In the genomic region with DNA sequence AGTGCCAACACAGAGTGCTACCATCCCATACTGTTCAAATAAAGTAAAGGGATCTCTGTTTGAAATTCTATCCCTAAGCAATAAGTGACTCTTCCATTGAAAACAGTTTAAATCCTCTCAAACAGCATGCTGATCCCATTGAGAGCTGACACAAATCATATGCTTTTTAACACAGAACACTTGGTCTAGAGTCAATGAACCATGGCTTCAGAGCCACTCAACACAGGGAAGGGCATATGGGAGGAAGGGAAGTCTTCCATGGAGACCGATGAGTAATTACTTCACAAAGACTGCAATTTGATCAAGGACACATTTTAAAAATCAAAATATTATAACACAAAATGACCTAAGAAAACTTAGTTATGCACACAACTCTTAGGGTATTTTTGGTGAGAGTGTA, we compare ENCODE assay signal across 20 cellular contexts.
A peak's percentile ranks its signal among the peaks of the same experiment; 100 is the strongest.
DNase-seq lines count a peak whose midpoint lies in the region; ATAC-seq and TF ChIP-seq lines count a peak whose summit lies in the region.
"Had no signal": no experiment of that assay in that cellular context is flagged by ENCODE, and none has a peak within 500 bp of the region (broad histone marks: within the 10 kb centered on the region; RNA-seq: fewer than 3 reads in every experiment).

No MANE protein-coding gene starts in this region.

- no peak overlapping the region for H3K27ac ChIP-seq in WERI-Rb-1
- H3K27ac ChIP-seq: lower lobe of right lung had no signal

- no peaks in the 10 kb centered on the region for H3K9me3 ChIP-seq in WERI-Rb-1 (ENCODE audit: severe bottlenecking)
- H3K9me3 ChIP-seq: lower lobe of right lung had no signal

- DNase-seq in DMS153 treated with DMSO at 0.1 percent for 48 hours (lab: John Stamatoyannopoulos, UW; ENCODE audit: unreplicated experiment) = peak; percentile 30
- DNase-seq in NCI-H146 (lab: John Stamatoyannopoulos, UW) = peak; percentile 55
- DNase-seq in NCI-H446 treated with DMSO at 0.1 percent for 48 hours (lab: John Stamatoyannopoulos, UW) = peak; percentile 67
- DNase-seq in WERI-Rb-1 = peak; percentile 51
- no peak for DNase-seq in amniotic stem cell (lab: John Stamatoyannopoulos, UW)
- no peak for DNase-seq in activated naive CD4-positive, alpha-beta T cell treated with anti-CD3 and anti-CD28 coated beads, Interleukin-2, amount 50 U/mL, for 16 hours
- no peak for DNase-seq in superior temporal gyrus (ENCODE audit: extremely low spot score)
- DNase-seq: ACHN; activated CD8-positive, alpha-beta T cell treated with anti-CD3 and anti-CD28 coated beads, Interleukin-2, amount 10 ng/mL, durations not matched to agents 7 days and 5 days; activated T-cell treated with anti-CD3 and anti-CD28 coated beads, Interleukin-2, amount 50 U/mL, for 24 hours; DND-41; effector CD8-positive, alpha-beta T cell; lower lobe of right lung; PC-3; stimulated activated CD4-positive, alpha-beta T cell treated with anti-CD3 and anti-CD28 coated beads, Interleukin-12 subunit alpha, Interleukin-12 subunit beta, amount 100 ng/mL, for 4 hours; T-helper 17 cell had no signal

- H3K4me3 ChIP-seq in WERI-Rb-1 (ENCODE audit: low read depth, low read length) = no peak overlapping the region
- H3K4me3 ChIP-seq: lower lobe of right lung had no signal

- no peaks in the 10 kb centered on the region for H3K27me3 ChIP-seq in WERI-Rb-1 (ENCODE audit: insufficient read depth, low read depth, severe bottlenecking)

- no peak for ATAC-seq in HG03442 (IDR thresholded peaks at IDR 0.05; ENCODE audit: unreplicated experiment)
- ATAC-seq: activated CD8-positive, alpha-beta T cell treated with anti-CD3 and anti-CD28 coated beads, Interleukin-2, amount 10 ng/mL, durations not matched to agents 7 days and 5 days; HCT116; HepG2; lower lobe of right lung; PC-3; T-helper 17 cell; WTC11 had no signal

- no peak for TF ChIP-seq CTCF in WERI-Rb-1 (IDR thresholded peaks at IDR 0.05; ENCODE audit: low read depth, low read length)

- H3K36me3 ChIP-seq in WERI-Rb-1 = no peaks in the 10 kb centered on the region
- H3K36me3 ChIP-seq: lower lobe of right lung had no signal

Comparison
In these comparisons a context has a peak if more than half of its experiments do, and no peak if none do; other contexts are left out.
1. DNase-seq: peak in DMS153 treated with DMSO at 0.1 percent for 48 hours (single experiment), NCI-H146 (single experiment), NCI-H446 treated with DMSO at 0.1 percent for 48 hours (single experiment) and WERI-Rb-1 (single experiment); none in amniotic stem cell (single experiment), activated naive CD4-positive, alpha-beta T cell treated with anti-CD3 and anti-CD28 coated beads, Interleukin-2, amount 50 U/mL, for 16 hours (single experiment) and superior temporal gyrus (single experiment).